Comparison of ENCODE assay signal across 21 cellular contexts in the genomic region with DNA sequence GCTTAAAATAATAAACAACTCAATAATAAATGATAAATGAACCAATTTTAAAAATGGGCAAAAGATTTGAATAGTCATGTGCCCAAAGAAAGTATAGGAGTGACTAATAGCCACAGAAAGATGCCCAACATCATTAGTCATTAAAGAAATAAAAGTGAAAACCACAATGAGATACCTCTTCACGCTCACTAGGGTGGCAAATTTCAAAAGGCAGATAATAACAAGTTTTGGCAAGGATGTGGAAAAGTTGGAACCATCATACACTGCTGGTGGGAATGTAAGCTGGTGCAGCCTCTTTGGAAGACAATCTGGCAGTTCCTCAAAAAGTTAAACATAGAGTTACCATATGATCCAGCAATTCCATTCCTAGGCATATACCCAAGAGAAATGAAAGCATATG.
DNase-seq lines count a peak whose midpoint lies in the region; ATAC-seq and TF ChIP-seq lines count a peak whose summit lies in the region.
"Had no signal": no experiment of that assay in that cellular context is flagged by ENCODE, and none has a peak within 500 bp of the region (broad histone marks: within the 10 kb centered on the region; RNA-seq: fewer than 3 reads in every experiment).

No MANE protein-coding gene starts in this region.

- TF ChIP-seq CTCF in brain microvascular endothelial cell (IDR thresholded peaks at IDR 0.05; ENCODE audit: low read depth, low read length, missing control alignments) (no peak), foreskin keratinocyte (conservative IDR thresholded peaks at IDR 0.05) (no peak)

- H3K27me3 ChIP-seq in brain microvascular endothelial cell (replicated peaks) (no peaks in the 10 kb centered on the region), foreskin keratinocyte (no peaks in the 10 kb centered on the region)
- H3K27me3 ChIP-seq: tibial nerve had no signal

- peaks cover 32% of the 10 kb centered on the region for H3K4me1 ChIP-seq in foreskin keratinocyte
- H3K4me1 ChIP-seq: tibial nerve had no signal

- in situ Hi-C loops in Caki2 (cut with HindIII; ENCODE audit: low pct_unique_long_range_greater_than_20kb, low sequenced_read_pairs), result no loop called here
- in situ Hi-C loops in brain microvascular endothelial cell (cut with HindIII; ENCODE audit: low pct_ligation_motif_present, low sequenced_read_pairs), result no loop called here

- no peak overlapping the region for H3K27ac ChIP-seq in brain microvascular endothelial cell
- no peak overlapping the region for H3K27ac ChIP-seq in foreskin keratinocyte
- H3K27ac ChIP-seq: PC-9, tibial nerve had no signal

- no peaks in the 10 kb centered on the region for H3K36me3 ChIP-seq in brain microvascular endothelial cell (replicated peaks)
- H3K36me3 ChIP-seq: tibial nerve had no signal

- ATAC-seq in foreskin keratinocyte, result peak; percentile 91
- ATAC-seq: activated CD4-positive, alpha-beta T cell treated with anti-CD3 and anti-CD28 coated beads for 36 hours; effector memory CD8-positive, alpha-beta T cell; right cardiac atrium; stimulated activated naive CD8-positive, alpha-beta T cell treated with anti-CD3 and anti-CD28 coated beads, Interleukin-15, Interleukin-2, amounts not matched to agents 100 U/mL and 50 U/mL, for 24 hours had no signal

- DNase-seq in Caki2 (ENCODE audit: low read depth) (peak; percentile 50), NCI-H446 (lab: John Stamatoyannopoulos, UW) (peak; percentile 80 to 94), brain microvascular endothelial cell (peak; percentile 0), foreskin keratinocyte (peak; percentile 87 to 92), DMS153 treated with DMSO at 0.1 percent for 48 hours (lab: John Stamatoyannopoulos, UW; ENCODE audit: unreplicated experiment) (no peak), SHP77 treated with DMSO at 0.1 percent for 48 hours (lab: John Stamatoyannopoulos, UW) (no peak), NCI-H524 treated with DMSO at 0.1 percent for 48 hours (lab: John Stamatoyannopoulos, UW) (no peak)
- no peak for DNase-seq in stimulated activated CD4-positive, alpha-beta T cell treated with anti-CD3 and anti-CD28 coated beads, Interleukin-2, amount 100 ng/mL, for 48 hours
- DNase-seq: activated CD4-positive, alpha-beta T cell treated with anti-CD3 and anti-CD28 coated beads for 36 hours; activated effector memory CD4-positive, alpha-beta T cell treated with anti-CD3 and anti-CD28 coated beads, Interleukin-2, amount 50 U/mL, for 16 hours; CD4-positive, alpha-beta T cell; DMS53; effector memory CD8-positive, alpha-beta T cell; GOT3; NCI-H2029 treated with DMSO at 0.1 percent for 48 hours; NCI-H69; nucleus accumbens; PC-9; right cardiac atrium; stimulated activated naive CD8-positive, alpha-beta T cell treated with anti-CD3 and anti-CD28 coated beads, Interleukin-15, Interleukin-2, amounts not matched to agents 100 U/mL and 50 U/mL, for 24 hours had no signal

- H3K4me3 ChIP-seq in brain microvascular endothelial cell (ENCODE audit: low read depth, low read length), result no peak overlapping the region
- H3K4me3 ChIP-seq: PC-9, tibial nerve had no signal

Comparison
In these comparisons a context has a peak if more than half of its experiments do, and no peak if none do; other contexts are left out.
1. DNase-seq: peak in Caki2 (single experiment), NCI-H446 (2 of 2), brain microvascular endothelial cell (single experiment) and foreskin keratinocyte (2 of 2); none in DMS153 treated with DMSO at 0.1 percent for 48 hours (single experiment), SHP77 treated with DMSO at 0.1 percent for 48 hours (single experiment), stimulated activated CD4-positive, alpha-beta T cell treated with anti-CD3 and anti-CD28 coated beads, Interleukin-2, amount 100 ng/mL, for 48 hours (0 of 2) and NCI-H524 treated with DMSO at 0.1 percent for 48 hours (single experiment).